8 cellular contexts compared by ENCODE assay signal in the genomic region with DNA sequence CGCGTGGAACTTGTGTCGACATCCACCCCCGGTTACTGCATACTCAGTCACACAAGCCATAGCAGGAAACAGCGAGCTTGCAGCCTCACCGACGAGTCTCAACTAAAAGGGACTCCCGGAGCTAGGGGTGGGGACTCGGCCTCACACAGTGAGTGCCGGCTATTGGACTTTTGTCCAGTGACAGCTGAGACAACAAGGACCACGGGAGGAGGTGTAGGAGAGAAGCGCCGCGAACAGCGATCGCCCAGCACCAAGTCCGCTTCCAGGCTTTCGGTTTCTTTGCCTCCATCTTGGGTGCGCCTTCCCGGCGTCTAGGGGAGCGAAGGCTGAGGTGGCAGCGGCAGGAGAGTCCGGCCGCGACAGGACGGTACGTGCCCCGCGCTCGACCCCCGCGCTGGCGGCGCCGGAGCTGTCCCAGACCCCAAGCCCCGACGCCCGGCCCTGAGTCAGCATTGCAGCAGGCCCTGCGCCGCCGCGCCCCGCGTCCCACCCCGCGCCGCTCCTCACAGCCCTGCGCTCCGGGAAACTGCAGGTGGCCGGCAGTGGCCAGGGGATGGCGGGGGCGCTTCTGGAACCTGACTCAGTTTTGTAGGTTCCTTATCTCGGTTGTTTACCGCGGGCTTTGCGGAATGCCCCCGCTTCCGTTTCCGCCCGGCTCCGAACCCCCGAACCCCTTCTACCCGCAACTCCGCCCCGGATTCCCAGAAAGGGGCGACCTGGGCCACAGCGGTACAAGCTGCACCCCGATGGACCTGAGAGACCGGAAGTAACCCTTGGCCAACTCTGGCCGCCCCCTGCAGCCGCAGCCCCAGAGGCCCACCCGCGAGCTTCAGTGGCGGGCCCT. TPM values are rescaled to one million over a fixed set of nuclear protein-coding genes. Genes with fewer than 3 reads are reported as not detected.
A peak's percentile ranks its signal among the peaks of the same experiment; 100 is the strongest.
DNase-seq lines count a peak whose midpoint lies in the region; ATAC-seq and TF ChIP-seq lines count a peak whose summit lies in the region.

Gene CFLAR, plus strand, starts transcription at position 50 of the 844 bp plus-strand sequence. CDS start 13,702 bp downstream, outside the sequence.

- no peak for TF ChIP-seq CTCF in right lobe of liver (IDR thresholded peaks at IDR 0.05)

- DNase-seq in AG08395 (ENCODE audit: low spot score): peak; percentile 66
- peak; percentile 38 for DNase-seq in NCI-H510A treated with DMSO at 0.1 percent for 48 hours (lab: John Stamatoyannopoulos, UW)
- DNase-seq in activated CD4-positive, alpha-beta T cell treated with anti-CD3 and anti-CD28 coated beads, Interleukin-2, amount 50 U/mL, for 24 hours (ENCODE audit: low read depth in 1 of 2, low spot score in 1 of 2): peak; percentile 52 to 66
- peak; percentile 71 for DNase-seq in dermis blood vessel endothelial cell
- peak; percentile 80 to 91 (median 89) for DNase-seq in right lobe of liver
- peak; percentile 76 to 80 for DNase-seq in stimulated activated CD4-positive, alpha-beta T cell treated with anti-CD3 and anti-CD28 coated beads, Interleukin-4, amount 100 ng/mL, for 48 hours (ENCODE audit: low read depth in 2 of 2)

- peak within 1 kb of the TSS; percentile 68 to 90 (median 89) for H3K4me3 ChIP-seq in right lobe of liver

- peak; percentile 51 for ATAC-seq in GM18907 (IDR thresholded peaks at IDR 0.05; ENCODE audit: unreplicated experiment)
- ATAC-seq in HG03139 (IDR thresholded peaks at IDR 0.05; ENCODE audit: unreplicated experiment): peak; percentile 28
- ATAC-seq in right lobe of liver: peak; percentile 57 to 78 (median 68)

- intact Hi-C loops in right lobe of liver (cut with DNase I): no loop called here

- peak within 1 kb of the TSS; percentile 99 to 100 (median 100) for H3K27ac ChIP-seq in right lobe of liver

- TF ChIP-seq POLR2A in right lobe of liver (IDR thresholded peaks at IDR 0.05): peak; percentile 80

- 1% methylated on average over 14 of the region's 75 CpGs for WGBS in right lobe of liver (ENCODE audit: insufficient coverage, low coverage, low lambda C conversion rate, missing lambda C conversion rate)

- no peaks in the 10 kb centered on the region for H3K27me3 ChIP-seq in right lobe of liver

- H3K9me3 ChIP-seq in right lobe of liver: no peaks in the 10 kb centered on the region

- H3K4me1 ChIP-seq in right lobe of liver: peaks cover 0 to 29% (median 8%) of the 10 kb centered on the region in 4 donors

- H3K36me3 ChIP-seq in right lobe of liver: no peaks in the 10 kb centered on the region

RNA-seq across cellular contexts. Expression of gene CFLAR, which starts in this region (rescaled TPM):
- total RNA-seq in dermis blood vessel endothelial cell (174 and 316 TPM in 2 replicates), right lobe of liver (10 to 100 TPM; 50.2 to 85.4 (median 66.3) TPM)

Comparison
In these comparisons a context has a peak if more than half of its experiments do, and no peak if none do; other contexts are left out.
1. Peak in every context shown above with its lines: DNase-seq, ATAC-seq, H3K4me3 ChIP-seq and H3K27ac ChIP-seq.
2. DNase-seq: peak in every context shown above with its lines; median percentile 89 in right lobe of liver; 78 in stimulated activated CD4-positive, alpha-beta T cell treated with anti-CD3 and anti-CD28 coated beads, Interleukin-4, amount 100 ng/mL, for 48 hours; 71 in dermis blood vessel endothelial cell; 66 in AG08395; 59 in activated CD4-positive, alpha-beta T cell treated with anti-CD3 and anti-CD28 coated beads, Interleukin-2, amount 50 U/mL, for 24 hours; 38 in NCI-H510A treated with DMSO at 0.1 percent for 48 hours.